In genomic region chr17:31877911-31878702, GRCh38 we compare ENCODE assay signal across 9 cellular contexts. TPM values are rescaled to one million over a fixed set of nuclear protein-coding genes. Genes with fewer than 3 reads are reported as not detected.
DNase-seq lines count a peak whose midpoint lies in the region; ATAC-seq and TF ChIP-seq lines count a peak whose summit lies in the region.
"Had no signal": no experiment of that assay in that cellular context is flagged by ENCODE, and none has a peak within 500 bp of the region (broad histone marks: within the 10 kb centered on the region; RNA-seq: fewer than 3 reads in every experiment).

No MANE protein-coding gene starts in this region.

- ATAC-seq in activated T-cell treated with anti-CD3 and anti-CD28 coated beads, Interleukin-2, amount 50 U/mL, for 72 hours (replicated peaks in 1 of 2) = peak; percentile 89 to 90
- ATAC-seq in omental fat pad (ENCODE audit: low FRiP score) = no peak

- peaks cover 5 to 31% of the 10 kb centered on the region in 2 donors for H3K36me3 Mint-ChIP-seq in activated T-cell treated with anti-CD3 and anti-CD28 coated beads, Interleukin-2, amount 50 U/mL, for 72 hours (ENCODE audit: insufficient read depth in 2 of 2)

- TF ChIP-seq EP300 in esophagus muscularis mucosa (IDR thresholded peaks at IDR 0.05) = no peak

- peak overlapping the region; percentile 63 to 72 for H3K4me3 Mint-ChIP-seq in activated T-cell treated with anti-CD3 and anti-CD28 coated beads, Interleukin-2, amount 50 U/mL, for 72 hours

- WGBS in esophagus muscularis mucosa = 83% methylated on average over 9 of the region's 9 CpGs

- H3K27ac ChIP-seq in esophagus muscularis mucosa (replicated peaks in 1 of 4) = peak overlapping the region; percentile 9 to 43 (median 26)
- H3K27ac ChIP-seq: RWPE1 had no signal

- H3K27me3 ChIP-seq in esophagus muscularis mucosa = no peaks in the 10 kb centered on the region

- intact Hi-C loops in esophagus muscularis mucosa (cut with DNase I) = no loop called here

- peak overlapping the region; percentile 93 for H3K27ac Mint-ChIP-seq in activated T-cell treated with anti-CD3 and anti-CD28 coated beads, Interleukin-2, amount 50 U/mL, for 72 hours

- H3K36me3 ChIP-seq in esophagus muscularis mucosa = peaks cover 82 to 100% (median 98%) of the 10 kb centered on the region in 4 donors

- H3K4me3 ChIP-seq in LNCaP clone FGC (ENCODE audit: low read depth, low read length) (no peak overlapping the region; the same call in 1 of the 2 replicates), esophagus muscularis mucosa (no peak overlapping the region)

- TF ChIP-seq CTCF in LNCaP clone FGC (IDR thresholded peaks at IDR 0.05; ENCODE audit: control insufficient read depth, extremely low read depth, insufficient read depth) = no peak
- no peak for TF ChIP-seq CTCF in esophagus muscularis mucosa (IDR thresholded peaks at IDR 0.05)
- no peak for TF ChIP-seq CTCF in omental fat pad (IDR thresholded peaks at IDR 0.05)

- TF ChIP-seq POLR2A in esophagus muscularis mucosa (IDR thresholded peaks at IDR 0.05; ENCODE audit: low read depth) = no peak

- H3K27me3 Mint-ChIP-seq in activated T-cell treated with anti-CD3 and anti-CD28 coated beads, Interleukin-2, amount 50 U/mL, for 72 hours (ENCODE audit: low read depth) = no peaks in the 10 kb centered on the region

- no peaks in the 10 kb centered on the region for H3K9me3 Mint-ChIP-seq in activated T-cell treated with anti-CD3 and anti-CD28 coated beads, Interleukin-2, amount 50 U/mL, for 72 hours

- no peaks in the 10 kb centered on the region for H3K9me3 ChIP-seq in esophagus muscularis mucosa

- H3K4me1 Mint-ChIP-seq in activated T-cell treated with anti-CD3 and anti-CD28 coated beads, Interleukin-2, amount 50 U/mL, for 72 hours (ENCODE audit: low read depth) = peaks cover 30% of the 10 kb centered on the region

- DNase-seq in LNCaP clone FGC (ENCODE audit: low read depth) (peak; percentile 59), esophagus muscularis mucosa (ENCODE audit: extremely low spot score) (no peak), omental fat pad (ENCODE audit: low spot score) (no peak), Kasumi-1 (lab: John Stamatoyannopoulos, UW) (no peak), NCI-H1436 treated with DMSO at 0.1 percent for 48 hours (lab: John Stamatoyannopoulos, UW) (no peak)
- peak; percentile 48 to 57 for DNase-seq in activated T-cell treated with anti-CD3 and anti-CD28 coated beads, Interleukin-2, amount 50 U/mL, for 72 hours
- peak; percentile 20 to 26 for DNase-seq in stimulated activated CD8-positive, alpha-beta memory T cell treated with anti-CD3 and anti-CD28 coated beads, Interleukin-2, amount 100 ng/mL, for 48 hours (ENCODE audit: low read depth in 2 of 2)
- DNase-seq: NCI-H1092 had no signal

- peaks cover 0 to 5% (median 2%) of the 10 kb centered on the region in 4 donors for H3K4me1 ChIP-seq in esophagus muscularis mucosa

RNA-seq across cellular contexts. Expression of gene COPRS, which starts 19.1 kb away (rescaled TPM):
- 10 to 100 TPM; 31.0 to 33.2 TPM for total RNA-seq in activated T-cell treated with anti-CD3 and anti-CD28 coated beads, Interleukin-2, amount 50 U/mL, for 72 hours
- 100 to 1,000 TPM; 123 to 141 (median 129) TPM for total RNA-seq in esophagus muscularis mucosa
- total RNA-seq in omental fat pad = 10 to 100 TPM; 39.2 to 76.1 (median 61.8) TPM

RNA-seq across cellular contexts. Expression of gene UTP6, which starts 23.4 kb away (rescaled TPM):
- total RNA-seq in activated T-cell treated with anti-CD3 and anti-CD28 coated beads, Interleukin-2, amount 50 U/mL, for 72 hours = 100 to 1,000 TPM in 1 of 2 donors, 10 to 100 TPM in 1; 87.8 to 106 TPM
- total RNA-seq in esophagus muscularis mucosa = 10 to 100 TPM; 20.2 to 23.7 (median 20.7) TPM
- 10 to 100 TPM; 22.5 to 56.1 (median 31.9) TPM for total RNA-seq in omental fat pad

RNA-seq across cellular contexts. Expression of gene SUZ12, which starts 58.7 kb away (rescaled TPM):
- total RNA-seq in activated T-cell treated with anti-CD3 and anti-CD28 coated beads, Interleukin-2, amount 50 U/mL, for 72 hours = 10 to 100 TPM; 58.7 to 66.3 TPM
- 10 to 100 TPM; 18.6 to 22.3 (median 21.7) TPM for total RNA-seq in esophagus muscularis mucosa
- total RNA-seq in omental fat pad = 10 to 100 TPM; 14.6 to 21.8 (median 17.5) TPM

Comparison
In these comparisons a context has a peak if more than half of its experiments do, and no peak if none do; other contexts are left out.
1. DNase-seq: peak in LNCaP clone FGC (single experiment), activated T-cell treated with anti-CD3 and anti-CD28 coated beads, Interleukin-2, amount 50 U/mL, for 72 hours (2 of 2) and stimulated activated CD8-positive, alpha-beta memory T cell treated with anti-CD3 and anti-CD28 coated beads, Interleukin-2, amount 100 ng/mL, for 48 hours (2 of 2); none in esophagus muscularis mucosa (single experiment), omental fat pad (single experiment), Kasumi-1 (0 of 2) and NCI-H1436 treated with DMSO at 0.1 percent for 48 hours (single experiment).